ENCODE assay signal across 22 cellular contexts in genomic region chr15:91696981-91697380, GRCh38.
"Had no signal": no experiment of that assay in that cellular context is flagged by ENCODE, and none has a peak within 500 bp of the region (broad histone marks: within the 10 kb centered on the region; RNA-seq: fewer than 3 reads in every experiment).

No MANE protein-coding gene starts in this region.

- DNase-seq: dorsolateral prefrontal cortex; effector CD4-positive, alpha-beta T cell; gastrocnemius medialis; head of caudate nucleus; natural killer cell; nucleus accumbens; stimulated activated CD4-positive, alpha-beta T cell treated with anti-CD3 and anti-CD28 coated beads, Interleukin-12 subunit alpha, Interleukin-12 subunit beta, amount 100 ng/mL, for 4 hours; stimulated activated CD4-positive, alpha-beta T cell treated with anti-CD3 and anti-CD28 coated beads, Interleukin-1b, Interleukin-23, amount 100 ng/mL, for 48 hours; stimulated activated CD4-positive, alpha-beta T cell treated with anti-CD3 and anti-CD28 coated beads, Interleukin-4, amount 100 ng/mL, for 1 hour; stimulated activated CD8-positive, alpha-beta memory T cell treated with anti-CD3 and anti-CD28 coated beads, Interleukin-4, amount 100 ng/mL, for 48 hours; stimulated activated naive CD4-positive, alpha-beta T cell; stimulated activated naive CD8-positive, alpha-beta T cell treated with anti-CD3 and anti-CD28 coated beads, Interleukin-15, amount 100 ng/mL, for 72 hours; transverse colon had no signal

- H3K4me1 Mint-ChIP-seq: memory B cell; natural killer cell; stimulated activated naive CD8-positive, alpha-beta T cell treated with anti-CD3 and anti-CD28 coated beads, Interleukin-15, amount 100 ng/mL, for 72 hours had no signal

- H3K4me2 ChIP-seq: smooth muscle cell had no signal

- H3K36me3 ChIP-seq: gastrocnemius medialis, prostate gland, right atrium auricular region, suprapubic skin, transverse colon, vagina had no signal

- H3K36me3 Mint-ChIP-seq: memory B cell, natural killer cell had no signal

- H3K4me3 ChIP-seq: dorsolateral prefrontal cortex, gastrocnemius medialis, lung, prostate gland, right atrium auricular region, smooth muscle cell, suprapubic skin, transverse colon, vagina had no signal

- H3K9me3 Mint-ChIP-seq: natural killer cell; stimulated activated naive CD8-positive, alpha-beta T cell treated with anti-CD3 and anti-CD28 coated beads, Interleukin-15, amount 100 ng/mL, for 72 hours had no signal

- ATAC-seq: gastrocnemius medialis; left lobe of liver; sciatic nerve; stimulated activated naive CD8-positive, alpha-beta T cell treated with anti-CD3 and anti-CD28 coated beads, Interleukin-15, amount 100 ng/mL, for 72 hours had no signal

- H3K27me3 Mint-ChIP-seq: stimulated activated naive CD8-positive, alpha-beta T cell treated with anti-CD3 and anti-CD28 coated beads, Interleukin-15, amount 100 ng/mL, for 72 hours had no signal

- H3K9me3 ChIP-seq: gastrocnemius medialis, prostate gland, right atrium auricular region, suprapubic skin, transverse colon, vagina had no signal

- H3K4me3 Mint-ChIP-seq: memory B cell; natural killer cell; stimulated activated naive CD8-positive, alpha-beta T cell treated with anti-CD3 and anti-CD28 coated beads, Interleukin-15, amount 100 ng/mL, for 72 hours had no signal

- H3K27ac Mint-ChIP-seq: memory B cell, natural killer cell had no signal

- H3K4me1 ChIP-seq: prostate gland, transverse colon had no signal

- H3K27ac ChIP-seq: dorsolateral prefrontal cortex, gastrocnemius medialis, prostate gland, right atrium auricular region, suprapubic skin, transverse colon, vagina had no signal

- H3K27me3 ChIP-seq: dorsolateral prefrontal cortex, gastrocnemius medialis, right atrium auricular region, suprapubic skin, transverse colon, vagina had no signal
